In the genomic region with DNA sequence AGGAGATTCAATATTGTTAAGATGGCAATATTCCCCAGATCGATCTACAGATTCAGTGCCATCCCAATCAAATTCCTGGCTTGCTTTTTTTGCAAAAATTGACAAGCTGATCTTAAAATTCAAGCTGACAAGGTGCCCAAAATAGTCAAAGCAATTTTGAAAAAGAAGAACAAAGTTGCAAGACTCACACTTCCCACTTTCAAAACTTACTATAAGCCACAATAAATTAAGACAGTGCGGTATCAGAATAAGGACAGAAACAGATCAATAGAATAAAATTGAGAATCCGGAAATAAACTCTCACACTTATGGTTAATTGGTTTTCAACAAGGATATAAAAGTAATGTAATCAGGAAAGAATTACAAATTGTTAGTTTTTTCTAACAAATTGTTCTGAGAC, we compare ENCODE assay signal across 1 cellular context.
TF ChIP-seq lines count a peak whose summit lies in the region.

No MANE protein-coding gene starts in this region.

TF ChIP-seq in GM23338, 12 proteins besides CTCF, POLR2A, EP300 and RAD21 (continued from another document):
- TF ChIP-seq STAT1 (IDR thresholded peaks at IDR 0.05; ENCODE audit: unreplicated experiment) (no peak), ZNF331 (CRISPR knock-in tag; IDR thresholded peaks at IDR 0.05; ENCODE audit: low read depth) (no peak), NANOG (IDR thresholded peaks at IDR 0.05; ENCODE audit: borderline replicate concordance) (no peak)
